Comparison of ENCODE assay signal across 13 cellular contexts in the genomic region with DNA sequence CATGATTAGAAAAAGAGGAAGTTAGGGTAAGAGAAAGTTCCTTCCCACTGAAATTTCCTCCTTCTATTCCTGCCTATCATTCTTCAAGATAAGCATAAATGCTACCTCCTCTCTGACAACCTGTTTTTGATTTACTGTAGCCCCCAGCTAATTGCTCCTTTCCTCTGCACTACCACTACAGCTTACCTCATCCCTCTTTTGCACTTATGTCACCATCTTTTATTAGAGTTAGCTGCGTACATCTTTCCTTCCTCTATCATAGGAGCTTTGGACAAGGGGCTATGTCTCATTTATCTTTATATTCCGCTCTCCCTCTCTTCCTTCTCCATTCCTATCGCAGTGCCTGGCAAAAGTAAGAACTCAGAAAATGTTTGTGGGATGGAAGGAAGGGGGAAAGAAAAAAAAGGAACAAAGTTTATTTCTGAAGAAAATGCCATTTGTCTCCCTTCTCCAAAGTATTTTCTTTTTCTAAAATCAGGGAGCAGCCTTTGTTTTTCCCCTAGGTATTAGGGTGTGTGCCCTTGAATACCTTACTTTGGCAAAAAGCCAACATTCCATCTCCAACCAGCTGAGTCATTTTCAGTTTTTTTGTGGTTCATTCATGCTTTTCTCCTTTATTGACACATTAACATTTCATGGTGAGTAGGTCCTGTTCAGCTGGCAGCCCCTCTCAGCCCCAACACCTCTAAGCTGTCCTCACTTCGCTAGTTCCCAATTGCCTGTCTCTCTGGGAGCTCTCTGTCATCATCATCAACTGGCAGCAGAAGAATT.
DNase-seq lines count a peak whose midpoint lies in the region; ATAC-seq and TF ChIP-seq lines count a peak whose summit lies in the region.
"Had no signal": no experiment of that assay in that cellular context is flagged by ENCODE, and none has a peak within 500 bp of the region (broad histone marks: within the 10 kb centered on the region; RNA-seq: fewer than 3 reads in every experiment).

No MANE protein-coding gene starts in this region.

- H3K27me3 Mint-ChIP-seq in progenitor cell of endocrine pancreas = no peaks in the 10 kb centered on the region

- no peak overlapping the region for H3K4me3 Mint-ChIP-seq in progenitor cell of endocrine pancreas (ENCODE audit: low read depth)
- H3K4me3 Mint-ChIP-seq: naive thymus-derived CD8-positive, alpha-beta T cell had no signal

- peaks cover 8% of the 10 kb centered on the region for H3K4me1 Mint-ChIP-seq in progenitor cell of endocrine pancreas (ENCODE audit: low read depth)
- H3K4me1 Mint-ChIP-seq: naive thymus-derived CD8-positive, alpha-beta T cell had no signal

- no peak overlapping the region for H3K4me2 ChIP-seq in trophoblast cell (ENCODE audit: low read length)
- H3K4me2 ChIP-seq: KMS-11 had no signal

- H3K4me3 ChIP-seq in trophoblast cell (ENCODE audit: low read depth, low read length) = no peak overlapping the region
- H3K4me3 ChIP-seq in effector memory CD4-positive, alpha-beta T cell (ENCODE audit: insufficient read depth, low read depth, low read length, poor library complexity, severe bottlenecking) = no peak overlapping the region

- no peak overlapping the region for H3K9ac ChIP-seq in trophoblast cell (ENCODE audit: low read length)
- H3K9ac ChIP-seq: KMS-11 had no signal

- no peak overlapping the region for H2BK120ac ChIP-seq in trophoblast cell (ENCODE audit: insufficient read depth, low read length, poor library complexity)

- H3K18ac ChIP-seq in trophoblast cell (ENCODE audit: low read length) = no peak overlapping the region

- H3K4me1 ChIP-seq in trophoblast cell (ENCODE audit: control insufficient read depth in 1 of 2, insufficient read depth in 2 of 2, low read length in 2 of 2) = no peaks in the 10 kb centered on the region
- no peaks in the 10 kb centered on the region for H3K4me1 ChIP-seq in effector memory CD4-positive, alpha-beta T cell (ENCODE audit: control insufficient read depth, insufficient read depth, low read length, poor library complexity, severe bottlenecking)

- ATAC-seq in HG02981 (IDR thresholded peaks at IDR 0.05; ENCODE audit: unreplicated experiment) = no peak
- ATAC-seq: naive thymus-derived CD8-positive, alpha-beta T cell had no signal

- H3K36me3 ChIP-seq in trophoblast cell (ENCODE audit: control insufficient read depth in 1 of 2, insufficient read depth in 2 of 2, low read length in 2 of 2) = no peaks in the 10 kb centered on the region
- H3K36me3 ChIP-seq in effector memory CD4-positive, alpha-beta T cell (ENCODE audit: control insufficient read depth, insufficient read depth, low read length) = no peaks in the 10 kb centered on the region

- H3K9me3 ChIP-seq in trophoblast cell (ENCODE audit: insufficient read depth, low read depth, low read length) = no peaks in the 10 kb centered on the region
- H3K9me3 ChIP-seq in effector memory CD4-positive, alpha-beta T cell (ENCODE audit: control insufficient read depth, low read length) = no peaks in the 10 kb centered on the region

- H3K23ac ChIP-seq in trophoblast cell (ENCODE audit: low read length) = peak overlapping the region; percentile 76

- no peak overlapping the region for H4K12ac ChIP-seq in trophoblast cell (ENCODE audit: low read depth, low read length)

- no peak overlapping the region for H2AFZ ChIP-seq in trophoblast cell (ENCODE audit: insufficient read depth, low read length, poor library complexity)

- H3K27ac Mint-ChIP-seq in progenitor cell of endocrine pancreas = no peak overlapping the region
- H3K27ac Mint-ChIP-seq: naive thymus-derived CD8-positive, alpha-beta T cell had no signal

- no peaks in the 10 kb centered on the region for H3K79me1 ChIP-seq in trophoblast cell (ENCODE audit: low read length)

- H3K4ac ChIP-seq in trophoblast cell (ENCODE audit: low read depth, low read length) = no peak overlapping the region

- TF ChIP-seq CTCF in progenitor cell of endocrine pancreas (IDR thresholded peaks at IDR 0.05; ENCODE audit: unreplicated experiment) = no peak

- H2BK5ac ChIP-seq in trophoblast cell (ENCODE audit: low read depth, low read length, poor library complexity) = no peak overlapping the region

- no peaks in the 10 kb centered on the region for H3K36me3 Mint-ChIP-seq in progenitor cell of endocrine pancreas (ENCODE audit: insufficient read depth)
- H3K36me3 Mint-ChIP-seq: naive thymus-derived CD8-positive, alpha-beta T cell had no signal

- WGBS in trophoblast cell (ENCODE audit: extremely low coverage, insufficient coverage, insufficient read length) = no CpG with 5 or more reads among the region's 4 CpGs

- no peak overlapping the region for H2AK5ac ChIP-seq in trophoblast cell (ENCODE audit: low read length)

- H3K79me2 ChIP-seq in trophoblast cell (ENCODE audit: control insufficient read depth, insufficient read depth, low read length, poor library complexity) = no peaks in the 10 kb centered on the region

- H4K8ac ChIP-seq in trophoblast cell (ENCODE audit: low read depth, low read length) = no peak overlapping the region

- H2BK12ac ChIP-seq in trophoblast cell (ENCODE audit: low read length) = no peak overlapping the region

- no peaks in the 10 kb centered on the region for H3K27me3 ChIP-seq in trophoblast cell (ENCODE audit: insufficient read depth, low read length)
- no peaks in the 10 kb centered on the region for H3K27me3 ChIP-seq in effector memory CD4-positive, alpha-beta T cell (replicated peaks; ENCODE audit: control insufficient read depth, insufficient read depth, low read length, poor library complexity, severe bottlenecking)

- no peak overlapping the region for H4K91ac ChIP-seq in trophoblast cell (ENCODE audit: low read depth, low read length)

- DNase-seq in DMS153 (lab: John Stamatoyannopoulos, UW) (peak; percentile 32), DMS153 treated with DMSO at 0.1 percent for 48 hours (lab: John Stamatoyannopoulos, UW; ENCODE audit: unreplicated experiment) (no peak), NCI-H2107 (lab: John Stamatoyannopoulos, UW) (peak; percentile 33), astrocyte of the hippocampus (ENCODE audit: low read depth, low spot score) (peak; percentile 80), trophoblast cell (no peak), progenitor cell of endocrine pancreas (ENCODE audit: low spot score, unreplicated experiment) (no peak)
- no peak for DNase-seq in effector memory CD4-positive, alpha-beta T cell
- DNase-seq: central memory CD4-positive, alpha-beta T cell; naive thymus-derived CD8-positive, alpha-beta T cell; T-helper 1 cell had no signal

- no peak overlapping the region for H3K14ac ChIP-seq in trophoblast cell (ENCODE audit: low read length)

- H3K27ac ChIP-seq in trophoblast cell (ENCODE audit: low read depth, low read length) = no peak overlapping the region
- no peak overlapping the region for H3K27ac ChIP-seq in effector memory CD4-positive, alpha-beta T cell (ENCODE audit: insufficient read depth, low read length, poor library complexity, severe bottlenecking)
- H3K27ac ChIP-seq: 22Rv1, KMS-11 had no signal

- H3K9me3 Mint-ChIP-seq in progenitor cell of endocrine pancreas (ENCODE audit: low read depth) = no peaks in the 10 kb centered on the region

Comparison
In these comparisons a context has a peak if more than half of its experiments do, and no peak if none do; other contexts are left out.
1. DNase-seq: peak in DMS153 (single experiment), NCI-H2107 (single experiment) and astrocyte of the hippocampus (single experiment); none in DMS153 treated with DMSO at 0.1 percent for 48 hours (single experiment), trophoblast cell (0 of 2), progenitor cell of endocrine pancreas (single experiment) and effector memory CD4-positive, alpha-beta T cell (0 of 3).